Comparison of ENCODE assay signal across 8 cellular contexts in the genomic region with DNA sequence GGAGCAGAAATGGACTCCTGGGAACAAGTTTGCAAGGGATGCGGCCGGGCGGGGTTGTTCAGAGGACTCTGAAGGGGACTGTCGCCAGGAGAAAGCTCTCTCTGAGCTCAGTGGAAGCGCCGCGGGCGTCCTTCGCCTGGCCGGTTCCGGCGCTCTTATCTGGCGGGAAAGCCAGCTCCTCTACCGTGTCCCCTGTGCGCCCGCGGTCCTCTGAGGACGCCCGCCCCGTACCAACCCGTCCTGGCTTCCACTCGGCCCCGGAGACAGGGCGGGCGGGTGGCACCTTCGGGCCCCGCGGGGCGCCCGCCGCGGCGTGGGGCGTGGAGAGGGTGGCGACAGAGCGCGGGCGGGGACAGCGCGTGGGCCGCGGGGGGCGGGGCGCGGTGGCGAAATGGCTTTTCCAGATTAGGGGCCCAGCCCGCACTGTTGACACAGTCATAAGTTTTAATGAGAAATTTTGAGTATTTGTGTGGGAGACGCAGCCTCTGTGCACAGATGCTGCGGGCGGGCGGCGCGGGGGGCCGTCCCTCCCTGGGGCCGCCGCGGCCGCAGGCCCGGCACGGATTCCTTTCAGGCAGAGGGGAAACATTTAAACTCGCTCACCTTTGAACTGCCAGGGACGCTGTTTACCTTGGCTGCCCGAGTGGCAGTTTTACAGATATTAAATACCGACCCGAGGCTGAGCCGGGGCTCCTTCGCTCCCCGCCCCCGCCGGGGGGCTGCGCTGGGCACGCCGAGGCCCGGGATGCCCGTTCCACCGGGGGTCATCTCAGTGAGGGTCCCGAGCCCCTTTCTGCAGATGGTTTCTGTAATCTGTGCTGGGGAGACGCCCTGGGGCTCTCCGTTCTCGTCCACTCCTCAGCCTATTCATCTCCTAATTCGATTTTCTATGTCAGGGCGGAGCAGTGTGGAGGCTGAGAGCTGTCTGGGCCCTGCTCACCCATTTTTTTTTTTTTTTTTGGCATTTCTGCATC.
A peak's percentile ranks its signal among the peaks of the same experiment; 100 is the strongest.
DNase-seq lines count a peak whose midpoint lies in the region; ATAC-seq lines count a peak whose summit lies in the region.

No MANE protein-coding gene starts in this region.

- H3K27me3 Mint-ChIP-seq in activated naive CD8-positive, alpha-beta T cell treated with anti-CD3 and anti-CD28 coated beads for 36 hours: peaks cover 85% of the 10 kb centered on the region
- peaks cover 14 to 38% (median 18%) of the 10 kb centered on the region in 3 donors for H3K27me3 Mint-ChIP-seq in immature natural killer cell (ENCODE audit: low read depth in 3 of 3)

- H3K36me3 Mint-ChIP-seq in activated naive CD8-positive, alpha-beta T cell treated with anti-CD3 and anti-CD28 coated beads for 36 hours: no peaks in the 10 kb centered on the region
- peaks cover 0 to 4% (median 0%) of the 10 kb centered on the region in 3 donors for H3K36me3 Mint-ChIP-seq in immature natural killer cell

- ATAC-seq in GM18502 (IDR thresholded peaks at IDR 0.05; ENCODE audit: poor library complexity, unreplicated experiment): no peak

- H3K4me3 Mint-ChIP-seq in activated naive CD8-positive, alpha-beta T cell treated with anti-CD3 and anti-CD28 coated beads for 36 hours: peak overlapping the region; percentile 67
- H3K4me3 Mint-ChIP-seq in immature natural killer cell: peak overlapping the region; percentile 73 to 79 (median 77)

- H3K9me3 Mint-ChIP-seq in activated naive CD8-positive, alpha-beta T cell treated with anti-CD3 and anti-CD28 coated beads for 36 hours: no peaks in the 10 kb centered on the region
- no peaks in the 10 kb centered on the region for H3K9me3 Mint-ChIP-seq in immature natural killer cell

- H3K27ac Mint-ChIP-seq in activated naive CD8-positive, alpha-beta T cell treated with anti-CD3 and anti-CD28 coated beads for 36 hours: no peak overlapping the region
- no peak overlapping the region for H3K27ac Mint-ChIP-seq in immature natural killer cell

- DNase-seq in D341Med (ENCODE audit: low spot score) (peak; percentile 46), LoVo (ENCODE audit: low spot score) (peak; percentile 46), immature natural killer cell (peak in 1 of 3 donors; percentile 3), middle frontal gyrus (ENCODE audit: extremely low spot score, low spot score) (no peak), foreskin melanocyte (no peak)
- peak; percentile 60 for DNase-seq in activated naive CD8-positive, alpha-beta T cell treated with anti-CD3 and anti-CD28 coated beads for 36 hours
- DNase-seq in stimulated activated CD4-positive, alpha-beta T cell treated with anti-CD3 and anti-CD28 coated beads, Interleukin-2, amount 100 ng/mL, for 24 hours: peak; percentile 40 to 61

- peaks cover 2% of the 10 kb centered on the region for H3K4me1 Mint-ChIP-seq in activated naive CD8-positive, alpha-beta T cell treated with anti-CD3 and anti-CD28 coated beads for 36 hours
- peaks cover 2 to 5% of the 10 kb centered on the region in 2 donors for H3K4me1 Mint-ChIP-seq in immature natural killer cell

Comparison
In these comparisons a context has a peak if more than half of its experiments do, and no peak if none do; other contexts are left out.
1. DNase-seq: peak in D341Med (single experiment), LoVo (single experiment), activated naive CD8-positive, alpha-beta T cell treated with anti-CD3 and anti-CD28 coated beads for 36 hours (single experiment) and stimulated activated CD4-positive, alpha-beta T cell treated with anti-CD3 and anti-CD28 coated beads, Interleukin-2, amount 100 ng/mL, for 24 hours (2 of 2); none in middle frontal gyrus (single experiment) and foreskin melanocyte (single experiment).